ENCODE assay signal across 30 cellular contexts in genomic region chr7:158458716-158459282, GRCh38.
"Had no signal": no experiment of that assay in that cellular context is flagged by ENCODE, and none has a peak within 500 bp of the region (broad histone marks: within the 10 kb centered on the region; RNA-seq: fewer than 3 reads in every experiment).

No MANE protein-coding gene starts in this region.

- H3K4me1 ChIP-seq: SJCRH30 had no signal

- H3K4me3 ChIP-seq: SJCRH30, SK-N-MC had no signal

- H3K27ac ChIP-seq: brain microvascular endothelial cell, SJCRH30, SK-N-MC, WERI-Rb-1 had no signal

- H3K36me3 ChIP-seq: brain microvascular endothelial cell, SJCRH30, WERI-Rb-1 had no signal

- H3K27ac Mint-ChIP-seq: activated CD4-positive, alpha-beta memory T cell treated with anti-CD3 and anti-CD28 coated beads, Interleukin-2, amount 10 ng/mL, durations not matched to agents 7 days and 5 days; activated CD8-positive, alpha-beta memory T cell treated with anti-CD3 and anti-CD28 coated beads, Interleukin-2, amount 10 ng/mL, durations not matched to agents 7 days and 5 days; activated naive CD4-positive, alpha-beta T cell treated with anti-CD3 and anti-CD28 coated beads, Interleukin-2, amount 10 ng/mL, durations not matched to agents 7 days and 5 days; activated naive CD8-positive, alpha-beta T cell; activated naive CD8-positive, alpha-beta T cell treated with anti-CD3 and anti-CD28 coated beads, Interleukin-2, amount 50 U/mL, for 24 hours had no signal

- H3K4me3 Mint-ChIP-seq: activated CD4-positive, alpha-beta memory T cell treated with anti-CD3 and anti-CD28 coated beads, Interleukin-2, amount 10 ng/mL, durations not matched to agents 7 days and 5 days; activated CD8-positive, alpha-beta memory T cell treated with anti-CD3 and anti-CD28 coated beads, Interleukin-2, amount 10 ng/mL, durations not matched to agents 7 days and 5 days; activated naive CD4-positive, alpha-beta T cell treated with anti-CD3 and anti-CD28 coated beads, Interleukin-2, amount 10 ng/mL, durations not matched to agents 7 days and 5 days; activated naive CD8-positive, alpha-beta T cell; activated naive CD8-positive, alpha-beta T cell treated with anti-CD3 and anti-CD28 coated beads, Interleukin-2, amount 50 U/mL, for 24 hours had no signal

- H3K27me3 Mint-ChIP-seq: activated CD4-positive, alpha-beta memory T cell treated with anti-CD3 and anti-CD28 coated beads, Interleukin-2, amount 10 ng/mL, durations not matched to agents 7 days and 5 days; activated CD8-positive, alpha-beta memory T cell treated with anti-CD3 and anti-CD28 coated beads, Interleukin-2, amount 10 ng/mL, durations not matched to agents 7 days and 5 days; activated naive CD4-positive, alpha-beta T cell treated with anti-CD3 and anti-CD28 coated beads, Interleukin-2, amount 10 ng/mL, durations not matched to agents 7 days and 5 days; activated naive CD8-positive, alpha-beta T cell; activated naive CD8-positive, alpha-beta T cell treated with anti-CD3 and anti-CD28 coated beads, Interleukin-2, amount 50 U/mL, for 24 hours had no signal

- DNase-seq: activated CD4-positive, alpha-beta memory T cell treated with anti-CD3 and anti-CD28 coated beads, Interleukin-2, amount 10 ng/mL, durations not matched to agents 7 days and 5 days; activated CD4-positive, alpha-beta T cell treated with anti-CD3 and anti-CD28 coated beads for 1 hour; activated CD4-positive, alpha-beta T cell treated with anti-CD3 and anti-CD28 coated beads for 48 hours; activated CD4-positive, CD25-positive, alpha-beta regulatory T cell; activated CD8-positive, alpha-beta memory T cell treated with anti-CD3 and anti-CD28 coated beads for 24 hours; activated CD8-positive, alpha-beta memory T cell treated with anti-CD3 and anti-CD28 coated beads, Interleukin-2, amount 10 ng/mL, durations not matched to agents 7 days and 5 days; activated CD8-positive, alpha-beta memory T cell treated with anti-CD3 and anti-CD28 coated beads, Interleukin-2, amount 50 U/mL, for 48 hours; activated effector memory CD4-positive, alpha-beta T cell treated with Interleukin-2 at 50 U/mL for 16 hours; activated naive CD4-positive, alpha-beta T cell treated with anti-CD3 and anti-CD28 coated beads, Interleukin-2, amount 10 ng/mL, durations not matched to agents 7 days and 5 days; activated naive CD8-positive, alpha-beta T cell treated with anti-CD3 and anti-CD28 coated beads, Interleukin-2, amount 50 U/mL, for 24 hours; activated T-cell treated with anti-CD3 and anti-CD28 coated beads, Interleukin-2, amount 50 U/mL, for 48 hours; anterior cingulate cortex; brain microvascular endothelial cell; Karpas-422; KBM-7; NCI-H1048; NCI-H1105 treated with DMSO at 0.1 percent for 48 hours; NCI-H1436; NCI-H1694; NCI-H1930; NCI-H2081 treated with DMSO at 0.1 percent for 48 hours; NCI-H345; NCI-H524 treated with DMSO at 0.1 percent for 48 hours; SHP77; SJCRH30; T1000; WERI-Rb-1 had no signal

- H3K4me1 Mint-ChIP-seq: activated CD4-positive, alpha-beta memory T cell treated with anti-CD3 and anti-CD28 coated beads, Interleukin-2, amount 10 ng/mL, durations not matched to agents 7 days and 5 days; activated CD8-positive, alpha-beta memory T cell treated with anti-CD3 and anti-CD28 coated beads, Interleukin-2, amount 10 ng/mL, durations not matched to agents 7 days and 5 days; activated naive CD4-positive, alpha-beta T cell treated with anti-CD3 and anti-CD28 coated beads, Interleukin-2, amount 10 ng/mL, durations not matched to agents 7 days and 5 days; activated naive CD8-positive, alpha-beta T cell treated with anti-CD3 and anti-CD28 coated beads, Interleukin-2, amount 50 U/mL, for 24 hours had no signal

- H3K36me3 Mint-ChIP-seq: activated naive CD4-positive, alpha-beta T cell treated with anti-CD3 and anti-CD28 coated beads, Interleukin-2, amount 10 ng/mL, durations not matched to agents 7 days and 5 days; activated naive CD8-positive, alpha-beta T cell had no signal

- H3K9me3 ChIP-seq: SJCRH30 had no signal

- ATAC-seq: activated CD8-positive, alpha-beta memory T cell treated with anti-CD3 and anti-CD28 coated beads, Interleukin-2, amount 10 ng/mL, durations not matched to agents 7 days and 5 days; activated naive CD8-positive, alpha-beta T cell treated with anti-CD3 and anti-CD28 coated beads, Interleukin-2, amount 50 U/mL, for 24 hours; Panc1 had no signal

- H3K27me3 ChIP-seq: brain microvascular endothelial cell, SJCRH30 had no signal
